ENCODE assay signal across 9 cellular contexts in the genomic region with DNA sequence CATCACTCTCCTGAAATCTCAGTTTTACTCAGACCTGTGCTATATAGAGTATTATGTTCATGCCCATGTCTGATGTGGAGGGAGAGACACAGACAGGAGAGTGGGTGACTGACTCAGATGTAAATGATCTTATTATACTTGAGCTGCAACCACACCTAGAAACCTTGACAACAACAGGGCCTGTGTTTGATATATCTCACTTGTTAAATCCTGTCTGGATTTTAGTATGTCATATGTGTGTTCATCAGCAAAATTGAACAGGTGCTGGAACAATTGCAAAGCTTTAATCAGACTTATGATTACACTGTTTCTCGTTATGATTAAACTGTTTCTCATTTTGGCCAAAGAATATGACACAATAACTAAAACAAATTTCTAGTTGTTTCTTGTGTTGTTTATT. TPM values are rescaled to one million over a fixed set of nuclear protein-coding genes. Genes with fewer than 3 reads are reported as not detected.
A peak's percentile ranks its signal among the peaks of the same experiment; 100 is the strongest.
DNase-seq lines count a peak whose midpoint lies in the region; ATAC-seq and TF ChIP-seq lines count a peak whose summit lies in the region.
"Had no signal": no experiment of that assay in that cellular context is flagged by ENCODE, and none has a peak within 500 bp of the region (broad histone marks: within the 10 kb centered on the region; RNA-seq: fewer than 3 reads in every experiment).

No MANE protein-coding gene starts in this region.

- peak overlapping the region; percentile 61 for H3K27ac ChIP-seq in SK-N-MC
- H3K27ac ChIP-seq in esophagus (ENCODE audit: low read depth in 2 of 2, low read length in 1 of 2): peak overlapping the region; percentile 78 to 90
- peak overlapping the region; percentile 39 for H3K27ac ChIP-seq in vagina
- H3K27ac ChIP-seq: SJSA1 had no signal

- H3K9ac ChIP-seq in SK-N-MC (ENCODE audit: insufficient read length): no peak overlapping the region

- intact Hi-C loops in vagina (cut with DNase I): no loop called here

- H3K9me3 ChIP-seq in SK-N-MC (ENCODE audit: low read depth, low read length) (no peaks in the 10 kb centered on the region), esophagus (ENCODE audit: control insufficient read depth in 2 of 2, insufficient read depth in 1 of 2, low read depth in 1 of 2, low read length in 1 of 2) (no peaks in the 10 kb centered on the region), vagina (no peaks in the 10 kb centered on the region)
- H3K9me3 ChIP-seq: SJSA1 had no signal

- no peak for TF ChIP-seq CTCF in vagina (IDR thresholded peaks at IDR 0.05)

- 31 to 33% methylated on average over 1 of the region's 1 CpG for WGBS in esophagus, 2 donors

- no peak for ATAC-seq in HG03521 (IDR thresholded peaks at IDR 0.05; ENCODE audit: unreplicated experiment)

- H3K36me3 ChIP-seq in SK-N-MC (ENCODE audit: insufficient read depth, low read length) (no peaks in the 10 kb centered on the region), esophagus (ENCODE audit: control insufficient read depth in 2 of 2, insufficient read depth in 2 of 2, low read length in 1 of 2) (no peaks in the 10 kb centered on the region), vagina (peaks cover 0 to 4% of the 10 kb centered on the region in 2 donors)
- H3K36me3 ChIP-seq: SJSA1 had no signal

- TF ChIP-seq POLR2A in vagina (IDR thresholded peaks at IDR 0.05): no peak

- DNase-seq in stimulated activated CD4-positive, alpha-beta T cell treated with anti-CD3 and anti-CD28 coated beads, Interleukin-1b, Interleukin-23, amount 100 ng/mL, for 48 hours: peak; percentile 58
- no peak for DNase-seq in stimulated activated CD4-positive, alpha-beta T cell treated with anti-CD3 and anti-CD28 coated beads, Interleukin-12 subunit alpha, Interleukin-12 subunit beta, amount 100 ng/mL, for 4 hours
- DNase-seq in SK-N-MC (ENCODE audit: low read depth, low spot score) (no peak), vagina (ENCODE audit: extremely low spot score in 2 of 2) (no peak), NAMALWA (ENCODE audit: low spot score) (no peak), NK-92 (lab: John Stamatoyannopoulos, UW; ENCODE audit: unreplicated experiment) (no peak)

- H3K4me1 ChIP-seq in esophagus (ENCODE audit: control insufficient read depth in 2 of 2, insufficient read depth in 2 of 2, low read length in 1 of 2) (peaks cover 2 to 7% of the 10 kb centered on the region in 2 donors), vagina (peaks cover 35% of the 10 kb centered on the region)

- H3K4me3 ChIP-seq in SK-N-MC: no peak overlapping the region
- H3K4me3 ChIP-seq in esophagus (ENCODE audit: low read depth in 1 of 2, low read length in 2 of 2): no peak overlapping the region
- no peak overlapping the region for H3K4me3 ChIP-seq in vagina
- H3K4me3 ChIP-seq: SJSA1 had no signal

- H3K27me3 ChIP-seq in esophagus (ENCODE audit: control insufficient read depth in 1 of 2, insufficient read depth in 2 of 2, low read length in 2 of 2): no peaks in the 10 kb centered on the region
- H3K27me3 ChIP-seq in vagina: no peaks in the 10 kb centered on the region
- H3K27me3 ChIP-seq: SJSA1 had no signal

RNA-seq across cellular contexts. Expression of a gene that starts 37.7 kb away (rescaled TPM):
- polyA plus RNA-seq in esophagus: 10 to 100 TPM in 1 of 2 donors, 1 to 10 TPM in 1; 7.2 to 10.0 TPM
- total RNA-seq in vagina: 32.2 TPM
